In the genomic region with DNA sequence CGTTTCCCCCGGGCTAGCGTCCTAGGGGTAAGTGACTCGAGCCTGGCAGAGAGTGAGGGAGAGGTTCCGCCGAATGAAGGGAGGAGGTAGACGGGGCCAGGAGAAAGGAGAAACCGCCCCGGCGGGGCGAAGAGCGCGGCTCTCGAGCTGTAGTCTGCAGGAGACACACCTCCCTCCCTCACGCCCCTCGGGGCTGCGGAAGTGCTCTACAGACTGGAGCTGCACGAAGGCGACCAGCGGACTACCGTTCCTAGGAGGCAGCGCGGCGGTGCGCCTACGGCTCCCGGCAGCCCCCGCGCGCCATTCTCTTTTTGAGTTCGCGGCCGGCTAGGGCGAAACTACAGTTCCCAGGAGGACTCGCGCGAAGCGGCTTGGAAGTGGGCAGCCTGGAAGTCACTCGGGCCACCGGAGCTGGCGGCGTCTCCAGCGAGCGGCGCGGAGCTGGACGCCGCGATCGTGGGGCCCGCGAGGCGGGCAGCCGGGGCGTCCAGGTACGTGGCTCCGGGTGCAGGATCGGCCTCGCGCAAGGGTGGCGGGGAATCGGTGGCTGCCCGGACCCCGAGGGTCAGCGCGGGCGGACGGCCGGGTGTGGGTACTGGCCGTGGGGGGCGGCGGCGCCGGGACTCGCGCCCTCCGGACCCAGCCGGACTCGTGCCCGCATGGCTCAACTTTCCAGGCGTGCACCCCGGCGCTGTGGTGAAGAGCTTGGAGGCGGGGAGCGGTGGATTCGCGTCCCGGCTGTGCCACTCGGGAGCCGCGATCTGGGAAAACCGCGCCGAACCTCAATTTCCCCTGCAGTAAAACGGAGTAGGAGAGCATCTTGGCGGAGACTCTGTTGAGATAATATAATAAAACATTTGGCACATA, we compare ENCODE assay signal across 1 cellular context.
A peak's percentile ranks its signal among the peaks of the same experiment; 100 is the strongest.
TF ChIP-seq lines count a peak whose summit lies in the region.

A gene with protein sequence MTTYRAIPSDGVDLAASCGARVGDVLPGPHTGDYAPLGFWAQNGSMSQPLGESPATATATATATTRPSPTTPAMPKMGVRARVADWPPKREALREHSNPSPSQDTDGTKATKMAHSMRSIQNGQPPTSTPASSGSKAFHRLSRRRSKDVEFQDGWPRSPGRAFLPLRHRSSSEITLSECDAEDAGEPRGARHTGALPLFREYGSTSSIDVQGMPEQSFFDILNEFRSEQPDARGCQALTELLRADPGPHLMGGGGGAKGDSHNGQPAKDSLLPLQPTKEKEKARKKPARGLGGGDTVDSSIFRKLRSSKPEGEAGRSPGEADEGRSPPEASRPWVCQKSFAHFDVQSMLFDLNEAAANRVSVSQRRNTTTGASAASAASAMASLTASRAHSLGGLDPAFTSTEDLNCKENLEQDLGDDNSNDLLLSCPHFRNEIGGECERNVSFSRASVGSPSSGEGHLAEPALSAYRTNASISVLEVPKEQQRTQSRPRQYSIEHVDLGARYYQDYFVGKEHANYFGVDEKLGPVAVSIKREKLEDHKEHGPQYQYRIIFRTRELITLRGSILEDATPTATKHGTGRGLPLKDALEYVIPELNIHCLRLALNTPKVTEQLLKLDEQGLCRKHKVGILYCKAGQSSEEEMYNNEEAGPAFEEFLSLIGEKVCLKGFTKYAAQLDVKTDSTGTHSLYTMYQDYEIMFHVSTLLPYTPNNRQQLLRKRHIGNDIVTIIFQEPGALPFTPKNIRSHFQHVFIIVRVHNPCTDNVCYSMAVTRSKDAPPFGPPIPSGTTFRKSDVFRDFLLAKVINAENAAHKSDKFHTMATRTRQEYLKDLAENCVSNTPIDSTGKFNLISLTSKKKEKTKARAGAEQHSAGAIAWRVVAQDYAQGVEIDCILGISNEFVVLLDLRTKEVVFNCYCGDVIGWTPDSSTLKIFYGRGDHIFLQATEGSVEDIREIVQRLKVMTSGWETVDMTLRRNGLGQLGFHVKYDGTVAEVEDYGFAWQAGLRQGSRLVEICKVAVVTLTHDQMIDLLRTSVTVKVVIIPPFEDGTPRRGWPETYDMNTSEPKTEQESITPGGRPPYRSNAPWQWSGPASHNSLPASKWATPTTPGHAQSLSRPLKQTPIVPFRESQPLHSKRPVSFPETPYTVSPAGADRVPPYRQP (N-terminal part only) (plus strand): TSS at position 341 of the 867 bp plus-strand sequence. CDS start 174,358 bp downstream, outside the sequence.

TF ChIP-seq in GM12878, 131 proteins besides CTCF, POLR2A, EP300 and RAD21 (continued from another document and continues in another):
- TF ChIP-seq, protein P1, sequence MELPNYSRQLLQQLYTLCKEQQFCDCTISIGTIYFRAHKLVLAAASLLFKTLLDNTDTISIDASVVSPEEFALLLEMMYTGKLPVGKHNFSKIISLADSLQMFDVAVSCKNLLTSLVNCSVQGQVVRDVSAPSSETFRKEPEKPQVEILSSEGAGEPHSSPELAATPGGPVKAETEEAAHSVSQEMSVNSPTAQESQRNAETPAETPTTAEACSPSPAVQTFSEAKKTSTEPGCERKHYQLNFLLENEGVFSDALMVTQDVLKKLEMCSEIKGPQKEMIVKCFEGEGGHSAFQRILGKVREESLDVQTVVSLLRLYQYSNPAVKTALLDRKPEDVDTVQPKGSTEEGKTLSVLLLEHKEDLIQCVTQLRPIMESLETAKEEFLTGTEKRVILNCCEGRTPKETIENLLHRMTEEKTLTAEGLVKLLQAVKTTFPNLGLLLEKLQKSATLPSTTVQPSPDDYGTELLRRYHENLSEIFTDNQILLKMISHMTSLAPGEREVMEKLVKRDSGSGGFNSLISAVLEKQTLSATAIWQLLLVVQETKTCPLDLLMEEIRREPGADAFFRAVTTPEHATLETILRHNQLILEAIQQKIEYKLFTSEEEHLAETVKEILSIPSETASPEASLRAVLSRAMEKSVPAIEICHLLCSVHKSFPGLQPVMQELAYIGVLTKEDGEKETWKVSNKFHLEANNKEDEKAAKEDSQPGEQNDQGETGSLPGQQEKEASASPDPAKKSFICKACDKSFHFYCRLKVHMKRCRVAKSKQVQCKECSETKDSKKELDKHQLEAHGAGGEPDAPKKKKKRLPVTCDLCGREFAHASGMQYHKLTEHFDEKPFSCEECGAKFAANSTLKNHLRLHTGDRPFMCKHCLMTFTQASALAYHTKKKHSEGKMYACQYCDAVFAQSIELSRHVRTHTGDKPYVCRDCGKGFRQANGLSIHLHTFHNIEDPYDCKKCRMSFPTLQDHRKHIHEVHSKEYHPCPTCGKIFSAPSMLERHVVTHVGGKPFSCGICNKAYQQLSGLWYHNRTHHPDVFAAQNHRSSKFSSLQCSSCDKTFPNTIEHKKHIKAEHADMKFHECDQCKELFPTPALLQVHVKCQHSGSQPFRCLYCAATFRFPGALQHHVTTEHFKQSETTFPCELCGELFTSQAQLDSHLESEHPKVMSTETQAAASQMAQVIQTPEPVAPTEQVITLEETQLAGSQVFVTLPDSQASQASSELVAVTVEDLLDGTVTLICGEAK (IDR thresholded peaks at IDR 0.05; ENCODE audit: borderline replicate concordance): peak; percentile 60; the same call in 1 of the 2 replicates
- TF ChIP-seq, protein P2, sequence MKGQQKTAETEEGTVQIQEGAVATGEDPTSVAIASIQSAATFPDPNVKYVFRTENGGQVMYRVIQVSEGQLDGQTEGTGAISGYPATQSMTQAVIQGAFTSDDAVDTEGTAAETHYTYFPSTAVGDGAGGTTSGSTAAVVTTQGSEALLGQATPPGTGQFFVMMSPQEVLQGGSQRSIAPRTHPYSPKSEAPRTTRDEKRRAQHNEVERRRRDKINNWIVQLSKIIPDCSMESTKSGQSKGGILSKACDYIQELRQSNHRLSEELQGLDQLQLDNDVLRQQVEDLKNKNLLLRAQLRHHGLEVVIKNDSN (IDR thresholded peaks at IDR 0.05; ENCODE audit: borderline replicate concordance, extremely low read length, insufficient read depth, low read depth, low read length): no peak
- no peak for TF ChIP-seq TCF12 (IDR thresholded peaks at IDR 0.05; ENCODE audit: low read depth, low read length)
- TF ChIP-seq SIN3A (IDR thresholded peaks at IDR 0.05; ENCODE audit: low read depth, low read length): peak; percentile 69
- TF ChIP-seq, protein P3, sequence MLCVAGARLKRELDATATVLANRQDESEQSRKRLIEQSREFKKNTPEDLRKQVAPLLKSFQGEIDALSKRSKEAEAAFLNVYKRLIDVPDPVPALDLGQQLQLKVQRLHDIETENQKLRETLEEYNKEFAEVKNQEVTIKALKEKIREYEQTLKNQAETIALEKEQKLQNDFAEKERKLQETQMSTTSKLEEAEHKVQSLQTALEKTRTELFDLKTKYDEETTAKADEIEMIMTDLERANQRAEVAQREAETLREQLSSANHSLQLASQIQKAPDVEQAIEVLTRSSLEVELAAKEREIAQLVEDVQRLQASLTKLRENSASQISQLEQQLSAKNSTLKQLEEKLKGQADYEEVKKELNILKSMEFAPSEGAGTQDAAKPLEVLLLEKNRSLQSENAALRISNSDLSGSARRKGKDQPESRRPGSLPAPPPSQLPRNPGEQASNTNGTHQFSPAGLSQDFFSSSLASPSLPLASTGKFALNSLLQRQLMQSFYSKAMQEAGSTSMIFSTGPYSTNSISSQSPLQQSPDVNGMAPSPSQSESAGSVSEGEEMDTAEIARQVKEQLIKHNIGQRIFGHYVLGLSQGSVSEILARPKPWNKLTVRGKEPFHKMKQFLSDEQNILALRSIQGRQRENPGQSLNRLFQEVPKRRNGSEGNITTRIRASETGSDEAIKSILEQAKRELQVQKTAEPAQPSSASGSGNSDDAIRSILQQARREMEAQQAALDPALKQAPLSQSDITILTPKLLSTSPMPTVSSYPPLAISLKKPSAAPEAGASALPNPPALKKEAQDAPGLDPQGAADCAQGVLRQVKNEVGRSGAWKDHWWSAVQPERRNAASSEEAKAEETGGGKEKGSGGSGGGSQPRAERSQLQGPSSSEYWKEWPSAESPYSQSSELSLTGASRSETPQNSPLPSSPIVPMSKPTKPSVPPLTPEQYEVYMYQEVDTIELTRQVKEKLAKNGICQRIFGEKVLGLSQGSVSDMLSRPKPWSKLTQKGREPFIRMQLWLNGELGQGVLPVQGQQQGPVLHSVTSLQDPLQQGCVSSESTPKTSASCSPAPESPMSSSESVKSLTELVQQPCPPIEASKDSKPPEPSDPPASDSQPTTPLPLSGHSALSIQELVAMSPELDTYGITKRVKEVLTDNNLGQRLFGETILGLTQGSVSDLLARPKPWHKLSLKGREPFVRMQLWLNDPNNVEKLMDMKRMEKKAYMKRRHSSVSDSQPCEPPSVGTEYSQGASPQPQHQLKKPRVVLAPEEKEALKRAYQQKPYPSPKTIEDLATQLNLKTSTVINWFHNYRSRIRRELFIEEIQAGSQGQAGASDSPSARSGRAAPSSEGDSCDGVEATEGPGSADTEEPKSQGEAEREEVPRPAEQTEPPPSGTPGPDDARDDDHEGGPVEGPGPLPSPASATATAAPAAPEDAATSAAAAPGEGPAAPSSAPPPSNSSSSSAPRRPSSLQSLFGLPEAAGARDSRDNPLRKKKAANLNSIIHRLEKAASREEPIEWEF (IDR thresholded peaks at IDR 0.05; ENCODE audit: insufficient replicate concordance, low read depth, low read length): no peak
- TF ChIP-seq MTA2 (IDR thresholded peaks at IDR 0.05; ENCODE audit: low read depth): 0 out of 2 replicates have a peak, but pooled peaks have one; percentile 20
- TF ChIP-seq CBX5 (IDR thresholded peaks at IDR 0.05; ENCODE audit: low read depth): no peak
- TF ChIP-seq ZSCAN29 (IDR thresholded peaks at IDR 0.05): no peak
- TF ChIP-seq SMARCA5 (IDR thresholded peaks at IDR 0.05): no peak; the same call in 1 of the 2 replicates
- peak; percentile 72 for TF ChIP-seq NR2C1 (IDR thresholded peaks at IDR 0.05)
- TF ChIP-seq CREB1 (IDR thresholded peaks at IDR 0.05; ENCODE audit: low read depth): peak; percentile 75; the same call in 1 of the 2 replicates
- TF ChIP-seq SPI1 (IDR thresholded peaks at IDR 0.05; ENCODE audit: borderline replicate concordance, insufficient read depth, low read depth, low read length): peak; percentile 84
- no peak for TF ChIP-seq STAT3 (IDR thresholded peaks at IDR 0.05; ENCODE audit: low read depth, low read length)
- TF ChIP-seq SUZ12 (IDR thresholded peaks at IDR 0.05; ENCODE audit: unreplicated experiment): no peak
- peak; percentile 72; the same call in 1 of the 2 replicates for TF ChIP-seq NBN (IDR thresholded peaks at IDR 0.05)
- no peak for TF ChIP-seq CHD1 (IDR thresholded peaks at IDR 0.05; ENCODE audit: low read depth, low read length)
- TF ChIP-seq, protein P4, sequence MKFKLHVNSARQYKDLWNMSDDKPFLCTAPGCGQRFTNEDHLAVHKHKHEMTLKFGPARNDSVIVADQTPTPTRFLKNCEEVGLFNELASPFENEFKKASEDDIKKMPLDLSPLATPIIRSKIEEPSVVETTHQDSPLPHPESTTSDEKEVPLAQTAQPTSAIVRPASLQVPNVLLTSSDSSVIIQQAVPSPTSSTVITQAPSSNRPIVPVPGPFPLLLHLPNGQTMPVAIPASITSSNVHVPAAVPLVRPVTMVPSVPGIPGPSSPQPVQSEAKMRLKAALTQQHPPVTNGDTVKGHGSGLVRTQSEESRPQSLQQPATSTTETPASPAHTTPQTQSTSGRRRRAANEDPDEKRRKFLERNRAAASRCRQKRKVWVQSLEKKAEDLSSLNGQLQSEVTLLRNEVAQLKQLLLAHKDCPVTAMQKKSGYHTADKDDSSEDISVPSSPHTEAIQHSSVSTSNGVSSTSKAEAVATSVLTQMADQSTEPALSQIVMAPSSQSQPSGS (IDR thresholded peaks at IDR 0.05; ENCODE audit: low read length): no peak
- no peak for TF ChIP-seq BRCA1 (IDR thresholded peaks at IDR 0.05; ENCODE audit: low read depth, low read length)
- peak; percentile 81 for TF ChIP-seq SREBF1 (IDR thresholded peaks at IDR 0.05; ENCODE audit: low read length)
- TF ChIP-seq, protein P5, sequence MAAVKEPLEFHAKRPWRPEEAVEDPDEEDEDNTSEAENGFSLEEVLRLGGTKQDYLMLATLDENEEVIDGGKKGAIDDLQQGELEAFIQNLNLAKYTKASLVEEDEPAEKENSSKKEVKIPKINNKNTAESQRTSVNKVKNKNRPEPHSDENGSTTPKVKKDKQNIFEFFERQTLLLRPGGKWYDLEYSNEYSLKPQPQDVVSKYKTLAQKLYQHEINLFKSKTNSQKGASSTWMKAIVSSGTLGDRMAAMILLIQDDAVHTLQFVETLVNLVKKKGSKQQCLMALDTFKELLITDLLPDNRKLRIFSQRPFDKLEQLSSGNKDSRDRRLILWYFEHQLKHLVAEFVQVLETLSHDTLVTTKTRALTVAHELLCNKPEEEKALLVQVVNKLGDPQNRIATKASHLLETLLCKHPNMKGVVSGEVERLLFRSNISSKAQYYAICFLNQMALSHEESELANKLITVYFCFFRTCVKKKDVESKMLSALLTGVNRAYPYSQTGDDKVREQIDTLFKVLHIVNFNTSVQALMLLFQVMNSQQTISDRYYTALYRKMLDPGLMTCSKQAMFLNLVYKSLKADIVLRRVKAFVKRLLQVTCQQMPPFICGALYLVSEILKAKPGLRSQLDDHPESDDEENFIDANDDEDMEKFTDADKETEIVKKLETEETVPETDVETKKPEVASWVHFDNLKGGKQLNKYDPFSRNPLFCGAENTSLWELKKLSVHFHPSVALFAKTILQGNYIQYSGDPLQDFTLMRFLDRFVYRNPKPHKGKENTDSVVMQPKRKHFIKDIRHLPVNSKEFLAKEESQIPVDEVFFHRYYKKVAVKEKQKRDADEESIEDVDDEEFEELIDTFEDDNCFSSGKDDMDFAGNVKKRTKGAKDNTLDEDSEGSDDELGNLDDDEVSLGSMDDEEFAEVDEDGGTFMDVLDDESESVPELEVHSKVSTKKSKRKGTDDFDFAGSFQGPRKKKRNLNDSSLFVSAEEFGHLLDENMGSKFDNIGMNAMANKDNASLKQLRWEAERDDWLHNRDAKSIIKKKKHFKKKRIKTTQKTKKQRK (IDR thresholded peaks at IDR 0.05; ENCODE audit: low read depth, low read length): no peak
- TF ChIP-seq NFIC (IDR thresholded peaks at IDR 0.05; ENCODE audit: low read depth, low read length): no peak
- TF ChIP-seq, protein P6, sequence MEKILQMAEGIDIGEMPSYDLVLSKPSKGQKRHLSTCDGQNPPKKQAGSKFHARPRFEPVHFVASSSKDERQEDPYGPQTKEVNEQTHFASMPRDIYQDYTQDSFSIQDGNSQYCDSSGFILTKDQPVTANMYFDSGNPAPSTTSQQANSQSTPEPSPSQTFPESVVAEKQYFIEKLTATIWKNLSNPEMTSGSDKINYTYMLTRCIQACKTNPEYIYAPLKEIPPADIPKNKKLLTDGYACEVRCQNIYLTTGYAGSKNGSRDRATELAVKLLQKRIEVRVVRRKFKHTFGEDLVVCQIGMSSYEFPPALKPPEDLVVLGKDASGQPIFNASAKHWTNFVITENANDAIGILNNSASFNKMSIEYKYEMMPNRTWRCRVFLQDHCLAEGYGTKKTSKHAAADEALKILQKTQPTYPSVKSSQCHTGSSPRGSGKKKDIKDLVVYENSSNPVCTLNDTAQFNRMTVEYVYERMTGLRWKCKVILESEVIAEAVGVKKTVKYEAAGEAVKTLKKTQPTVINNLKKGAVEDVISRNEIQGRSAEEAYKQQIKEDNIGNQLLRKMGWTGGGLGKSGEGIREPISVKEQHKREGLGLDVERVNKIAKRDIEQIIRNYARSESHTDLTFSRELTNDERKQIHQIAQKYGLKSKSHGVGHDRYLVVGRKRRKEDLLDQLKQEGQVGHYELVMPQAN (conservative IDR thresholded peaks at IDR 0.05): peak; percentile 75
- TF ChIP-seq, protein P7, sequence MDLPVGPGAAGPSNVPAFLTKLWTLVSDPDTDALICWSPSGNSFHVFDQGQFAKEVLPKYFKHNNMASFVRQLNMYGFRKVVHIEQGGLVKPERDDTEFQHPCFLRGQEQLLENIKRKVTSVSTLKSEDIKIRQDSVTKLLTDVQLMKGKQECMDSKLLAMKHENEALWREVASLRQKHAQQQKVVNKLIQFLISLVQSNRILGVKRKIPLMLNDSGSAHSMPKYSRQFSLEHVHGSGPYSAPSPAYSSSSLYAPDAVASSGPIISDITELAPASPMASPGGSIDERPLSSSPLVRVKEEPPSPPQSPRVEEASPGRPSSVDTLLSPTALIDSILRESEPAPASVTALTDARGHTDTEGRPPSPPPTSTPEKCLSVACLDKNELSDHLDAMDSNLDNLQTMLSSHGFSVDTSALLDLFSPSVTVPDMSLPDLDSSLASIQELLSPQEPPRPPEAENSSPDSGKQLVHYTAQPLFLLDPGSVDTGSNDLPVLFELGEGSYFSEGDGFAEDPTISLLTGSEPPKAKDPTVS (IDR thresholded peaks at IDR 0.05; ENCODE audit: low read depth, low read length): no peak
- peak; percentile 65; the same call in 1 of the 2 replicates for TF ChIP-seq MYB (IDR thresholded peaks at IDR 0.05; ENCODE audit: borderline replicate concordance, low read depth, low read length)
- peak; percentile 80; the same call in 1 of the 2 replicates for TF ChIP-seq NR2F1 (conservative IDR thresholded peaks at IDR 0.05)
